29 cellular contexts compared by ENCODE assay signal in the genomic region with DNA sequence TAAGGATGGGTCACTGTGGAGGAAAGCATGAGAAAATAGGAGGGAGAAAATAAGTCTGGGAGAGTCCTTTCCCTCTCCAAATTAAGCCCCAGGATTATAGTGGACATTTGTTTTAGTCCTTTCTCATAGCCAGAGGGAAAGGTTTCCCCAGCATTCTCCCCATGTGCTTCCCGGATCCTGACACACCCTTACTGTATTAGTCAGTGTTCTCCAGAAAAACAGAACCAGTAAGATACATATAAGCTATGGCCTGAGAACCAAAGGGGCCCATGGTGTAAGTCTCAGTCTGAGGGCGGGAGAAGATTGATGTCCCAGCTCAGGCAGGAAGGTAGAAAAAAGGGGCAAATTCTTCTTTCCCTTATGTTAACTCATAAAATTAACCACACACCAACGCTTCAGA. TPM values are rescaled to one million over a fixed set of nuclear protein-coding genes. Genes with fewer than 3 reads are reported as not detected.
DNase-seq lines count a peak whose midpoint lies in the region; ATAC-seq, FAIRE-seq and TF ChIP-seq lines count a peak whose summit lies in the region.
"Had no signal": no experiment of that assay in that cellular context is flagged by ENCODE, and none has a peak within 500 bp of the region (broad histone marks: within the 10 kb centered on the region; RNA-seq: fewer than 3 reads in every experiment).

No MANE protein-coding gene starts in this region.

- H3K4me1 ChIP-seq in adipocyte (ENCODE audit: control insufficient read depth, insufficient read depth, low read length) (peaks cover 23% of the 10 kb centered on the region), smooth muscle cell (ENCODE audit: low read depth) (no peaks in the 10 kb centered on the region), tibial nerve (no peaks in the 10 kb centered on the region), heart left ventricle (peaks cover 0 to 3% (median 0%) of the 10 kb centered on the region in 12 donors)
- H3K4me1 ChIP-seq: pancreas, transverse colon had no signal

- no peak for TF ChIP-seq EP300 in tibial nerve (IDR thresholded peaks at IDR 0.05)

- peak; percentile 61 for FAIRE-seq in H54 (lab: Jason Lieb, UNC)
- FAIRE-seq: H1, pancreas had no signal

- H2AFZ ChIP-seq in smooth muscle cell (ENCODE audit: low read depth) = no peak overlapping the region

- H3K36me3 Mint-ChIP-seq in chondrocyte (ENCODE audit: low read depth) = no peaks in the 10 kb centered on the region
- H3K36me3 Mint-ChIP-seq: CD4-positive, CD25-positive, alpha-beta regulatory T cell; WTC11 had no signal

- H3K4me3 Mint-ChIP-seq in chondrocyte (ENCODE audit: unreplicated experiment) = no peak overlapping the region
- H3K4me3 Mint-ChIP-seq: activated naive CD4-positive, alpha-beta T cell treated with anti-CD3 and anti-CD28 coated beads for 36 hours; CD4-positive, CD25-positive, alpha-beta regulatory T cell; central memory CD8-positive, alpha-beta T cell; nephron; stimulated activated naive CD8-positive, alpha-beta T cell treated with anti-CD3 and anti-CD28 coated beads, Interleukin-15, amount 100 ng/mL, for 72 hours; WTC11 had no signal

- no peak overlapping the region for H3K27ac Mint-ChIP-seq in chondrocyte (ENCODE audit: unreplicated experiment)
- H3K27ac Mint-ChIP-seq: activated naive CD4-positive, alpha-beta T cell treated with anti-CD3 and anti-CD28 coated beads for 36 hours; CD4-positive, CD25-positive, alpha-beta regulatory T cell; nephron; stimulated activated naive CD8-positive, alpha-beta T cell treated with anti-CD3 and anti-CD28 coated beads, Interleukin-15, amount 100 ng/mL, for 72 hours; WTC11 had no signal

- DNase-seq in H54 (ENCODE audit: insufficient read length, low spot score) (no peak), adipocyte (ENCODE audit: low read depth) (peak; percentile 50), fibroblast of the aortic adventitia (ENCODE audit: low read depth) (peak; percentile 67), smooth muscle cell (lab: John Stamatoyannopoulos, UW; ENCODE audit: unreplicated experiment) (no peak), tibial nerve (ENCODE audit: low spot score in 2 of 2) (no peak), chondrocyte (ENCODE audit: low spot score) (no peak), heart left ventricle (no peak), amniotic stem cell (lab: John Stamatoyannopoulos, UW) (no peak)
- DNase-seq: activated CD4-positive, alpha-beta T cell treated with anti-CD3 and anti-CD28 coated beads, Interleukin-2, amount 50 U/mL, for 1 hour; activated naive CD4-positive, alpha-beta T cell treated with anti-CD3 and anti-CD28 coated beads for 36 hours; anterior cingulate cortex; CD4-positive, CD25-positive, alpha-beta regulatory T cell; DMS 273 treated with DMSO at 0.1 percent for 48 hours; GF-D8; islet precursor cell; NCI-H1048; NCI-H187; pancreas; right cardiac atrium; Right ventricle myocardium superior; stimulated activated naive CD8-positive, alpha-beta T cell treated with anti-CD3 and anti-CD28 coated beads, Interleukin-15, amount 100 ng/mL, for 72 hours; transverse colon had no signal

- H3K4me3 ChIP-seq in adipocyte (ENCODE audit: low read length) (no peak overlapping the region), fibroblast of the aortic adventitia (ENCODE audit: low read depth, low read length) (no peak overlapping the region), smooth muscle cell (no peak overlapping the region), tibial nerve (no peak overlapping the region), heart left ventricle (no peak overlapping the region)
- H3K4me3 ChIP-seq: pancreas, transverse colon had no signal

- H3K79me2 ChIP-seq in smooth muscle cell (ENCODE audit: low read depth) = no peaks in the 10 kb centered on the region

- H3K9ac ChIP-seq in adipocyte (ENCODE audit: low read length) (no peak overlapping the region), smooth muscle cell (ENCODE audit: low read depth) (no peak overlapping the region)

- TF ChIP-seq CTCF in fibroblast of the aortic adventitia (IDR thresholded peaks at IDR 0.05; ENCODE audit: insufficient read depth, low read length) = no peak
- TF ChIP-seq CTCF in smooth muscle cell (IDR thresholded peaks at IDR 0.05; ENCODE audit: borderline replicate concordance, insufficient read depth, poor library complexity, severe bottlenecking) = no peak
- no peak for TF ChIP-seq CTCF in tibial nerve (IDR thresholded peaks at IDR 0.05)
- TF ChIP-seq CTCF in chondrocyte (IDR thresholded peaks at IDR 0.05) = no peak
- no peak for TF ChIP-seq CTCF in heart left ventricle (IDR thresholded peaks at IDR 0.05)

- no peaks in the 10 kb centered on the region for H3K9me3 Mint-ChIP-seq in chondrocyte (ENCODE audit: low read depth)
- H3K9me3 Mint-ChIP-seq: activated naive CD4-positive, alpha-beta T cell treated with anti-CD3 and anti-CD28 coated beads for 36 hours; nephron; stimulated activated naive CD8-positive, alpha-beta T cell treated with anti-CD3 and anti-CD28 coated beads, Interleukin-15, amount 100 ng/mL, for 72 hours had no signal

- H3K27ac ChIP-seq in smooth muscle cell (ENCODE audit: low read depth) (peak overlapping the region; percentile 11), tibial nerve (no peak overlapping the region), heart left ventricle (no peak overlapping the region)
- H3K27ac ChIP-seq: epithelial cell of prostate, pancreas, transverse colon had no signal

- no peaks in the 10 kb centered on the region for H3K36me3 ChIP-seq in adipocyte (ENCODE audit: control insufficient read depth, insufficient read depth, low read length, severe bottlenecking)
- no peaks in the 10 kb centered on the region for H3K36me3 ChIP-seq in smooth muscle cell (ENCODE audit: low read depth)
- H3K36me3 ChIP-seq in tibial nerve = no peaks in the 10 kb centered on the region
- no peaks in the 10 kb centered on the region for H3K36me3 ChIP-seq in heart left ventricle
- H3K36me3 ChIP-seq: pancreas, transverse colon had no signal

- peak overlapping the region; percentile 39 for H3K4me2 ChIP-seq in smooth muscle cell

- 16% methylated on average over 3 of the region's 3 CpGs for WGBS in smooth muscle cell (ENCODE audit: low lambda C conversion rate)
- WGBS in tibial nerve, 2 donors = 70 to 88% methylated on average over 3 of the region's 3 CpGs
- WGBS in heart left ventricle, 4 donors = 80 to 95% (median 91%) methylated on average over 3 of the region's 3 CpGs

- H3K27me3 Mint-ChIP-seq in chondrocyte (ENCODE audit: low read depth) = no peaks in the 10 kb centered on the region
- H3K27me3 Mint-ChIP-seq: CD4-positive, CD25-positive, alpha-beta regulatory T cell; central memory CD8-positive, alpha-beta T cell; stimulated activated naive CD8-positive, alpha-beta T cell treated with anti-CD3 and anti-CD28 coated beads, Interleukin-15, amount 100 ng/mL, for 72 hours had no signal

- TF ChIP-seq POLR2A in H54 (IDR thresholded peaks at IDR 0.05; ENCODE audit: low read depth, low read length) (no peak), tibial nerve (IDR thresholded peaks at IDR 0.05) (no peak), heart left ventricle (IDR thresholded peaks at IDR 0.05) (no peak)

- H3K9me3 ChIP-seq in adipocyte (ENCODE audit: control insufficient read depth, low read length) (no peaks in the 10 kb centered on the region), smooth muscle cell (replicated peaks; ENCODE audit: low read depth) (no peaks in the 10 kb centered on the region), tibial nerve (no peaks in the 10 kb centered on the region), heart left ventricle (no peaks in the 10 kb centered on the region)
- H3K9me3 ChIP-seq: pancreas, transverse colon had no signal

- intact Hi-C loops in heart left ventricle (cut with DNase I) = no loop called here

- H3K4me1 Mint-ChIP-seq in chondrocyte (ENCODE audit: low read depth) = peaks cover 31% of the 10 kb centered on the region
- H3K4me1 Mint-ChIP-seq: CD4-positive, CD25-positive, alpha-beta regulatory T cell; central memory CD8-positive, alpha-beta T cell; stimulated activated naive CD8-positive, alpha-beta T cell treated with anti-CD3 and anti-CD28 coated beads, Interleukin-15, amount 100 ng/mL, for 72 hours had no signal

- ATAC-seq in heart left ventricle = no peak
- ATAC-seq: pancreas; right cardiac atrium; stimulated activated naive CD8-positive, alpha-beta T cell treated with anti-CD3 and anti-CD28 coated beads, Interleukin-15, amount 100 ng/mL, for 72 hours; WTC11 had no signal

- H3K27me3 ChIP-seq in adipocyte (replicated peaks; ENCODE audit: control insufficient read depth, insufficient read depth, low read length) = no peaks in the 10 kb centered on the region
- H3K27me3 ChIP-seq in smooth muscle cell (ENCODE audit: low read depth) = no peaks in the 10 kb centered on the region
- H3K27me3 ChIP-seq in tibial nerve = no peaks in the 10 kb centered on the region
- peaks cover 0 to 4% (median 0%) of the 10 kb centered on the region in 9 donors for H3K27me3 ChIP-seq in heart left ventricle
- H3K27me3 ChIP-seq: pancreas, transverse colon had no signal

- H4K20me1 ChIP-seq in smooth muscle cell (ENCODE audit: low read depth) = no peaks in the 10 kb centered on the region

- no peaks in the 10 kb centered on the region for H3F3A ChIP-seq in smooth muscle cell (ENCODE audit: low read depth)

RNA-seq across cellular contexts. Expression of a gene that starts 25.6 kb away (rescaled TPM):
- total RNA-seq in fibroblast of the aortic adventitia (ENCODE audit: low replicate concordance) (not detected in 2 replicates), smooth muscle cell (not detected in 2 replicates), tibial nerve (not detected), chondrocyte (not detected in 3 replicates), heart left ventricle (not detected)
- polyA plus RNA-seq in smooth muscle cell (not detected in 2 replicates), heart left ventricle (not detected)
- total RNA-seq: activated naive CD4-positive, alpha-beta T cell treated with anti-CD3 and anti-CD28 coated beads for 36 hours; CD4-positive, CD25-positive, alpha-beta regulatory T cell; H1; liver; mononuclear cell; pancreas; right cardiac atrium; Right ventricle myocardium superior; transverse colon; WTC11 had no signal
- polyA plus RNA-seq: CD4-positive, CD25-positive, alpha-beta regulatory T cell; H1; liver; right cardiac atrium had no signal

RNA-seq across cellular contexts. Expression of a gene that starts 40.7 kb away (rescaled TPM):
- total RNA-seq in fibroblast of the aortic adventitia (ENCODE audit: low replicate concordance) = not detected in 2 replicates
- not detected in 2 replicates for total RNA-seq in smooth muscle cell
- not detected in 2 replicates for polyA plus RNA-seq in smooth muscle cell
- not detected for total RNA-seq in tibial nerve
- not detected in 3 replicates for total RNA-seq in chondrocyte
- not detected for total RNA-seq in heart left ventricle
- not detected for polyA plus RNA-seq in heart left ventricle
- total RNA-seq: activated naive CD4-positive, alpha-beta T cell treated with anti-CD3 and anti-CD28 coated beads for 36 hours; CD4-positive, CD25-positive, alpha-beta regulatory T cell; H1; liver; mononuclear cell; pancreas; right cardiac atrium; Right ventricle myocardium superior; transverse colon; WTC11 had no signal
- polyA plus RNA-seq: CD4-positive, CD25-positive, alpha-beta regulatory T cell; H1; liver; pancreas; right cardiac atrium had no signal

Comparison
In these comparisons a context has a peak if more than half of its experiments do, and no peak if none do; other contexts are left out.
1. DNase-seq: peak in adipocyte (single experiment) and fibroblast of the aortic adventitia (single experiment); none in H54 (single experiment), smooth muscle cell (single experiment), tibial nerve (0 of 2), chondrocyte (single experiment), heart left ventricle (0 of 5) and amniotic stem cell (single experiment).